1 cellular context compared by ENCODE assay signal in the genomic region with DNA sequence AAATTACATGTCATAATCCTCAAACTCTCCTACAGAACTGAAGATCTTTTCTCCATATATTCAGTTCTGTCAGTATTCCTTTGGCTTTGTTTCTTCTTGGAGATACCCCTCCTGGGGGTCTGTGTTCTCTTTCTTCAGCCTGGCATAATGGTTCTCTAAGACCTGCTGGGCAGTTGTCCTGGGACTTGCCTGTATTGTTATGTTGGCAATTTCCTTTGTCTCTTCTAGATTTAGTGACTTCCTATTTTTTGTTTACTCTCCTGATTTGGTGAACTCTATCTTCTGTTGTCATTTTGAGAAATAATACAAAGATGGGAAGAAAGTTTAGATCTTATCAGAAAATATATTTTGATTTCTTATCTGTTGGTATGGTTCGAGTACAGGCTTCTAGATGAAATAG.
TF ChIP-seq lines count a peak whose summit lies in the region.

No MANE protein-coding gene starts in this region.

TF ChIP-seq in H1, 55 proteins besides CTCF, POLR2A, EP300 and RAD21 (continued from another document):
- TF ChIP-seq TBP (IDR thresholded peaks at IDR 0.05; ENCODE audit: low read depth, low read length): no peak
TF ChIP-seq in H1: peak in this region for 1.
